Comparison of ENCODE assay signal across 22 cellular contexts in genomic region chr1:43420874-43421273, GRCh38.
"Had no signal": no experiment of that assay in that cellular context is flagged by ENCODE, and none has a peak within 500 bp of the region (broad histone marks: within the 10 kb centered on the region; RNA-seq: fewer than 3 reads in every experiment).

No MANE protein-coding gene starts in this region.

- H3K9me3 ChIP-seq: gastrocnemius medialis, heart right ventricle, left lung, lower lobe of right lung had no signal

- H3K4me1 ChIP-seq: esophagus squamous epithelium, gastrocnemius medialis, left lung, lower lobe of right lung had no signal

- DNase-seq: dermis blood vessel endothelial cell; dorsolateral prefrontal cortex; effector CD4-positive, alpha-beta T cell; effector memory CD4-positive, alpha-beta T cell; erythroblast; esophagus squamous epithelium; foreskin fibroblast; foreskin melanocyte; gastrocnemius medialis; glutamatergic neuron; head of caudate nucleus; heart right ventricle; hippocampal formation; left cardiac atrium; left lung; left ventricle myocardium superior; lower lobe of right lung; mesendoderm; midbrain had no signal

- H3K27me3 ChIP-seq: dorsolateral prefrontal cortex, esophagus squamous epithelium, gastrocnemius medialis, heart right ventricle, left lung had no signal

- ATAC-seq: esophagus mucosa, gastrocnemius medialis, heart right ventricle, left cardiac atrium, left lung, left ventricle myocardium superior, lower lobe of right lung had no signal

- H3K27ac ChIP-seq: coronary artery, epithelial cell of prostate, esophagus squamous epithelium, gastrocnemius medialis, heart right ventricle, left lung, lower lobe of right lung had no signal

- H3K4me3 ChIP-seq: coronary artery, dorsolateral prefrontal cortex, esophagus squamous epithelium, gastrocnemius medialis, heart right ventricle, left lung, lower lobe of right lung had no signal
